1 cellular context compared by ENCODE assay signal in genomic region chr12:96986883-96987523, GRCh38.
TF ChIP-seq lines count a peak whose summit lies in the region.

No MANE protein-coding gene starts in this region.

TF ChIP-seq in GM12878, 131 proteins besides CTCF, POLR2A, EP300 and RAD21 (continued from another document):
- TF ChIP-seq MLLT1 (IDR thresholded peaks at IDR 0.05): no peak
- peak; percentile 97 for TF ChIP-seq ZNF384 (IDR thresholded peaks at IDR 0.05; ENCODE audit: borderline replicate concordance, low read depth, low read length)
TF ChIP-seq in GM12878: peak in this region for 2.
